ENCODE assay signal across 8 cellular contexts in the genomic region with DNA sequence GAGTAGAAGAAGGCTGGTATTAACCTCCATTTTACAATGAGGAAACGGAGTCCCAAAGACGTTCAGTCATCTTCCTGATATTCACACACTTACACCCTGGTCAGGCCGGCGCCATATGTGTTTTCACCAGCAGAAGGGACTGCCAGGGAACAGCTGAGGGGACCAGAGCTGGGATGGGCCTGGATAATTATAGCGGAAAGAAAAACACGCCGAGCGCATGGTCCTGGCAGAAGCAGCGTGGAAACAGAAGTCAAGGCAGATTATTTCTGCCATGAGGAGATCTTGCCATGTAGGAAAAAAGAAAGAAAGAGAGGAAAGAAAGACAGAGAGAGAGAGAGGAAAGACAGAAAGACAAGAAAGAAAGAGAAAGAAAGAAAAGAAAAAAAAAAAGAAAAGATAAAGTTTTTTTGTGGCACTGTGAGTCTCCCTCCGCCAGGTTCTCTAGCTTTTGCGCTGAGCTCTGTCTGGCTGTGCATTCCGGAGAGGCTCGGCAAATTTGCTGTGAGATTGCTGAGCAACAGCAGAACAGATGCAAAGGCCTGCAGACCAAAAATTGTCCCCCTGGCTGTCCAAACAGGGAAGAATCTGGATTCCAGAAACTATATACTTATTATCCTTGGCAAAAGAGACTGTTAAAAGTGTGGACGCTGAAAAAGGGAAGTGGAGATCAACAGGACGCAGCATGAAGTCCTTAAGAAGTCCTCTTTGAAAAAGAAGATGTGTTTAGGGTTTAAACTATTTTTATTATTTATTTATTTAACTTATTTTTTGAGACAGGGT. TPM values are rescaled to one million over a fixed set of nuclear protein-coding genes. Genes with fewer than 3 reads are reported as not detected.
A peak's percentile ranks its signal among the peaks of the same experiment; 100 is the strongest.
DNase-seq lines count a peak whose midpoint lies in the region; ATAC-seq and TF ChIP-seq lines count a peak whose summit lies in the region.

No MANE protein-coding gene starts in this region.

- no peak overlapping the region for H2BK120ac ChIP-seq in mesendoderm (ENCODE audit: low read depth, low read length)

- H3K4me3 ChIP-seq in ascending aorta (peak overlapping the region; percentile 61 to 74), mesendoderm (ENCODE audit: low read length) (no peak overlapping the region), lower leg skin (ENCODE audit: low read depth, poor library complexity, severe bottlenecking) (no peak overlapping the region)

- no peak for TF ChIP-seq CTCF in ascending aorta (IDR thresholded peaks at IDR 0.05)
- TF ChIP-seq CTCF in lower leg skin (IDR thresholded peaks at IDR 0.05), result no peak

- H2AK5ac ChIP-seq in mesendoderm (ENCODE audit: low read length), result no peak overlapping the region

- peak overlapping the region; percentile 37 for H3K4me2 ChIP-seq in mesendoderm (ENCODE audit: low read length)

- no peaks in the 10 kb centered on the region for H3K9me3 ChIP-seq in ascending aorta

- no peak for TF ChIP-seq POLR2A in lower leg skin (IDR thresholded peaks at IDR 0.05)

- no peak overlapping the region for H3K18ac ChIP-seq in mesendoderm (ENCODE audit: low read length)

- H3K27ac ChIP-seq in ascending aorta (peak overlapping the region; percentile 84 to 89), mesendoderm (ENCODE audit: low read depth, low read length) (peak overlapping the region; percentile 3)

- H3K27me3 ChIP-seq in ascending aorta, result no peaks in the 10 kb centered on the region
- no peaks in the 10 kb centered on the region for H3K27me3 ChIP-seq in mesendoderm (ENCODE audit: insufficient read depth, low read length, poor library complexity)

- H3K79me1 ChIP-seq in mesendoderm (ENCODE audit: low read length), result peaks cover 10% of the 10 kb centered on the region

- no peak overlapping the region for H2BK15ac ChIP-seq in mesendoderm (replicated peaks; ENCODE audit: low read depth)

- no peak for ATAC-seq in GM19397 (IDR thresholded peaks at IDR 0.05; ENCODE audit: unreplicated experiment)

- intact Hi-C loops in ascending aorta (cut with DNase I) (loop anchor here (2.0 to 5.0 kb wide), 4 partner anchors 107 to 387 kb away; partner anchors contain the start of genes C2CD3, COA4, FAM168A and PAAF1), lower leg skin (cut with DNase I; ENCODE audit: low total_unique reads) (no loop called here)

- no peak overlapping the region for H3K4ac ChIP-seq in mesendoderm (ENCODE audit: low read depth, low read length)

- H4K8ac ChIP-seq in mesendoderm (ENCODE audit: low read depth, low read length), result no peak overlapping the region

- H3K36me3 ChIP-seq in ascending aorta (no peaks in the 10 kb centered on the region), mesendoderm (ENCODE audit: control insufficient read depth, insufficient read depth, low read length) (peaks cover 3% of the 10 kb centered on the region)

- no peak overlapping the region for H2BK5ac ChIP-seq in mesendoderm (ENCODE audit: low read length)

- no peak overlapping the region for H4K5ac ChIP-seq in mesendoderm (ENCODE audit: low read length)

- peaks cover 7% of the 10 kb centered on the region for H3K79me2 ChIP-seq in mesendoderm (ENCODE audit: control insufficient read depth, insufficient read depth, low read length)

- H3K9ac ChIP-seq in mesendoderm (ENCODE audit: low read length), result peak overlapping the region; percentile 70

- peak overlapping the region; percentile 91 for H3K56ac ChIP-seq in mesendoderm (ENCODE audit: low read length)

- no CpG with 5 or more reads among the region's 15 CpGs for WGBS in mesendoderm (ENCODE audit: extremely low coverage, insufficient coverage, low lambda C conversion rate)
- WGBS in lower leg skin, 2 donors, result 59 to 63% methylated on average over 15 of the region's 15 CpGs

- DNase-seq in D341Med (ENCODE audit: low spot score) (peak; percentile 6), NCI-H1417 treated with DMSO at 0.1 percent for 48 hours (lab: John Stamatoyannopoulos, UW) (peak; percentile 31), ascending aorta (ENCODE audit: low spot score in 2 of 2) (no peak), mesendoderm (no peak), amniotic stem cell (lab: John Stamatoyannopoulos, UW) (no peak), NCI-H1436 treated with DMSO at 0.1 percent for 48 hours (lab: John Stamatoyannopoulos, UW) (no peak), lower leg skin (ENCODE audit: low spot score in 2 of 2) (no peak)

- H3K4me1 ChIP-seq in ascending aorta, result peaks cover 5 to 15% of the 10 kb centered on the region in 2 donors
- peaks cover 16% of the 10 kb centered on the region for H3K4me1 ChIP-seq in mesendoderm (ENCODE audit: control insufficient read depth, low read depth, low read length)

- H3K23ac ChIP-seq in mesendoderm (ENCODE audit: low read length), result no peak overlapping the region

RNA-seq across cellular contexts. Expression of gene UCP2, which starts 1.3 kb away (rescaled TPM):
- 2.7 TPM for total RNA-seq in ascending aorta
- polyA plus RNA-seq in mesendoderm (2013, experiment 1 of 2), result 47.4 TPM
- 47.6 TPM for polyA plus RNA-seq in mesendoderm (2013, experiment 2 of 2)
- 10 to 100 TPM in 2 of 4 donors, 1 to 10 TPM in 2; 2.2 to 14.0 (median 10.1) TPM for total RNA-seq in lower leg skin

RNA-seq across cellular contexts. Expression of gene UCP3, which starts 24.9 kb away (rescaled TPM):
- total RNA-seq in ascending aorta (not detected), lower leg skin (1 to 10 TPM in 3 of 4 donors, under 1 TPM in 1; 0.68 to 6.4 (median 3.6) TPM)
- polyA plus RNA-seq in mesendoderm (2013, experiment 1 of 2), result 0.18 TPM
- polyA plus RNA-seq in mesendoderm (2013, experiment 2 of 2), result 0.28 TPM

RNA-seq across cellular contexts. Expression of gene DNAJB13, which starts 33.1 kb away (rescaled TPM):
- total RNA-seq in ascending aorta, result not detected
- 0.04 TPM for polyA plus RNA-seq in mesendoderm (2013, experiment 1 of 2)
- polyA plus RNA-seq in mesendoderm (2013, experiment 2 of 2), result not detected
- under 1 TPM in 1 of 4 donors, not detected in 3; 0.42 TPM for total RNA-seq in lower leg skin

Comparison
In these comparisons a context has a peak if more than half of its experiments do, and no peak if none do; other contexts are left out.
1. DNase-seq: peak in D341Med (single experiment) and NCI-H1417 treated with DMSO at 0.1 percent for 48 hours (single experiment); none in ascending aorta (0 of 2), mesendoderm (single experiment), amniotic stem cell (single experiment), NCI-H1436 treated with DMSO at 0.1 percent for 48 hours (single experiment) and lower leg skin (0 of 2).
2. H3K4me3 ChIP-seq: peak in ascending aorta (2 of 2); none in mesendoderm (single experiment) and lower leg skin (single experiment).